1 cellular context compared by ENCODE assay signal in the genomic region with DNA sequence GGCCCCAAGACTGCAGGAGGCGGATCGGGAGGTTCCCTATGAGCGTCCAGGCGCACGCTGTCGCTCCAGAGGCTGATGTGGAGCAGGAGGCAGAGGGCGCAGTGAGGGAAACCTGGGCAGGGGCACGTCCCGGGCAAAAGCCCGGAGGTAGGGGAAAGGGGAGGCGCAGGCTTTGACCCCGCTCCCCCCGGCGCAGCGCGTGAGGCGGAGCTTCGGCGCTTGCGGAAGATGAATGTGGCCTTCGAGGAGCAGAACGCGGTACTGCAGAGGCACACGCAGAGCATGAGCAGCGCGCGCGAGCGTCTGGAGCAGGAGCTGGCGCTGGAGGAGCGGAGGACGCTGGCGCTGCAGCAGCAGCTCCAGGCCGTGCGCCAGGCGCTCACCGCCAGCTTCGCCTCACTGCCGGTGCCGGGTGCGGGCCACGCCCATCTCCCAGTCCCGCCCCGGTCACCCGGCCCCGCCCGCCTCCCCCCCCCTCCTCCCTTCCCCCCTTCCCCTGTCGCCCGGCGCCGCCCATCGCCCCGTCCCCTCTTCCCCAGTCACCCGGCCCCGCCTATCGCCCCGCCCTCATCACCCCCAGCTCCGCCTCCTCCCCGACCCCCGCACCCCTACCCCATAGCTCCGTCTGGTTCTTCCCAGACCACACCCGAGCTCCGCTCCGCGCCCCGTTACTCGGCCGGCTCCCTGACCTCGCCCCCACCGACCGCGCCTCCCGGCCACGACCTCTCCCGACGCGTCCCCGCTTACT.
TF ChIP-seq lines count a peak whose summit lies in the region.

No MANE protein-coding gene starts in this region.

TF ChIP-seq in GM23338, 12 proteins besides CTCF, POLR2A, EP300 and RAD21 (continued from another document):
- TF ChIP-seq, protein P1, sequence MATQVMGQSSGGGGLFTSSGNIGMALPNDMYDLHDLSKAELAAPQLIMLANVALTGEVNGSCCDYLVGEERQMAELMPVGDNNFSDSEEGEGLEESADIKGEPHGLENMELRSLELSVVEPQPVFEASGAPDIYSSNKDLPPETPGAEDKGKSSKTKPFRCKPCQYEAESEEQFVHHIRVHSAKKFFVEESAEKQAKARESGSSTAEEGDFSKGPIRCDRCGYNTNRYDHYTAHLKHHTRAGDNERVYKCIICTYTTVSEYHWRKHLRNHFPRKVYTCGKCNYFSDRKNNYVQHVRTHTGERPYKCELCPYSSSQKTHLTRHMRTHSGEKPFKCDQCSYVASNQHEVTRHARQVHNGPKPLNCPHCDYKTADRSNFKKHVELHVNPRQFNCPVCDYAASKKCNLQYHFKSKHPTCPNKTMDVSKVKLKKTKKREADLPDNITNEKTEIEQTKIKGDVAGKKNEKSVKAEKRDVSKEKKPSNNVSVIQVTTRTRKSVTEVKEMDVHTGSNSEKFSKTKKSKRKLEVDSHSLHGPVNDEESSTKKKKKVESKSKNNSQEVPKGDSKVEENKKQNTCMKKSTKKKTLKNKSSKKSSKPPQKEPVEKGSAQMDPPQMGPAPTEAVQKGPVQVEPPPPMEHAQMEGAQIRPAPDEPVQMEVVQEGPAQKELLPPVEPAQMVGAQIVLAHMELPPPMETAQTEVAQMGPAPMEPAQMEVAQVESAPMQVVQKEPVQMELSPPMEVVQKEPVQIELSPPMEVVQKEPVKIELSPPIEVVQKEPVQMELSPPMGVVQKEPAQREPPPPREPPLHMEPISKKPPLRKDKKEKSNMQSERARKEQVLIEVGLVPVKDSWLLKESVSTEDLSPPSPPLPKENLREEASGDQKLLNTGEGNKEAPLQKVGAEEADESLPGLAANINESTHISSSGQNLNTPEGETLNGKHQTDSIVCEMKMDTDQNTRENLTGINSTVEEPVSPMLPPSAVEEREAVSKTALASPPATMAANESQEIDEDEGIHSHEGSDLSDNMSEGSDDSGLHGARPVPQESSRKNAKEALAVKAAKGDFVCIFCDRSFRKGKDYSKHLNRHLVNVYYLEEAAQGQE (IDR thresholded peaks at IDR 0.05; ENCODE audit: unreplicated experiment), result no peak
- TF ChIP-seq NANOG (IDR thresholded peaks at IDR 0.05; ENCODE audit: borderline replicate concordance) (no peak), CREB1 (CRISPR knock-in tag; IDR thresholded peaks at IDR 0.05; ENCODE audit: low read depth) (peak; percentile 17; the same call in 1 of the 2 replicates), ZNF462 (CRISPR knock-in tag; IDR thresholded peaks at IDR 0.05) (no peak), EZH2phosphoT487 (IDR thresholded peaks at IDR 0.05; ENCODE audit: unreplicated experiment) (no peak), ZNF114 (CRISPR knock-in tag; IDR thresholded peaks at IDR 0.05) (no peak), ETS1 (IDR thresholded peaks at IDR 0.05) (no peak), STAT1 (IDR thresholded peaks at IDR 0.05; ENCODE audit: unreplicated experiment) (no peak), POLR2AphosphoS5 (IDR thresholded peaks at IDR 0.05; ENCODE audit: low read depth) (peak; percentile 67)
